Comparison of ENCODE assay signal across 22 cellular contexts in the genomic region with DNA sequence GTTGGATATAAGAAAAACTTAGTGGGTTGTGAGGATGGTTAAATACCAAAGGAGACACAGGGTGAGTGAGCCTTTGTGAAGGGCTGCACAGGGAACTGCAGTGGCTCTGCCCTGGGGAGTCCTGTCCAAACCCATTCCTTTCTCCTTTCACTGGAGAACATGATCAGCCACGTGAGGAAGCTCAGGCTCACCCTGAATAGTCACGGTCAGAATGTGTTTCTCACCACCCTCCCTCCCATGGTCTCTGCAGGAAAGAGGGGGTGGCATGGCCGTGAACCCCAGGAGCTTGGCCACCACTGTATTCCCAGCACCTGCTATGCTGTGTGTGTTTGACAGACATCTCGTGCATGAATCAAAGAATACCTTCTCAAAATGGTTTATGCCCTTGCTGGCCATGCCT.
DNase-seq lines count a peak whose midpoint lies in the region; ATAC-seq, FAIRE-seq and TF ChIP-seq lines count a peak whose summit lies in the region.
"Had no signal": no experiment of that assay in that cellular context is flagged by ENCODE, and none has a peak within 500 bp of the region (broad histone marks: within the 10 kb centered on the region; RNA-seq: fewer than 3 reads in every experiment).

No MANE protein-coding gene starts in this region.

- H3K4me1 Mint-ChIP-seq in activated B cell treated with CpG ODN at 0.5 μM for 24 hours = peaks cover 36% of the 10 kb centered on the region
- H3K4me1 Mint-ChIP-seq in activated CD4-positive, alpha-beta memory T cell treated with anti-CD3 and anti-CD28 coated beads, Interleukin-2, amount 10 ng/mL, durations not matched to agents 7 days and 5 days = peaks cover 27% of the 10 kb centered on the region

- H3K4me3 ChIP-seq in HepG2 (replicated peaks in 1 of 3; ENCODE audit: insufficient read depth in 1 of 3, low read depth in 2 of 3, low read length in 3 of 3) (no peak overlapping the region), right lobe of liver (no peak overlapping the region), IMR-90 (ENCODE audit: insufficient read depth, low read depth, low read length) (no peak overlapping the region), esophagus muscularis mucosa (no peak overlapping the region)
- H3K4me3 ChIP-seq: BLaER1, SJSA1 had no signal

- H2BK120ac ChIP-seq in IMR-90 (ENCODE audit: low read depth, low read length) = no peak overlapping the region

- peaks cover 12% of the 10 kb centered on the region for H3K4me1 ChIP-seq in HepG2 (ENCODE audit: insufficient read depth, low read length)
- H3K4me1 ChIP-seq in right lobe of liver = peaks cover 0 to 30% (median 1%) of the 10 kb centered on the region in 4 donors
- peaks cover 3% of the 10 kb centered on the region; the same call in 1 of the 2 replicates for H3K4me1 ChIP-seq in IMR-90 (ENCODE audit: control insufficient read depth, insufficient read depth, low read length)
- peaks cover 0 to 9% (median 3%) of the 10 kb centered on the region in 4 donors for H3K4me1 ChIP-seq in esophagus muscularis mucosa
- H3K4me1 ChIP-seq: SJSA1 had no signal

- H3K36me3 Mint-ChIP-seq in activated B cell treated with CpG ODN at 0.5 μM for 24 hours (ENCODE audit: low read depth) = no peaks in the 10 kb centered on the region
- no peaks in the 10 kb centered on the region for H3K36me3 Mint-ChIP-seq in activated CD4-positive, alpha-beta memory T cell treated with anti-CD3 and anti-CD28 coated beads, Interleukin-2, amount 10 ng/mL, durations not matched to agents 7 days and 5 days (ENCODE audit: low read depth)

- H3K9me1 ChIP-seq in IMR-90 (ENCODE audit: insufficient read depth, low read length) = no peaks in the 10 kb centered on the region

- H3K27ac Mint-ChIP-seq in activated B cell treated with CpG ODN at 0.5 μM for 24 hours = peak overlapping the region; percentile 16
- H3K27ac Mint-ChIP-seq in activated CD4-positive, alpha-beta memory T cell treated with anti-CD3 and anti-CD28 coated beads, Interleukin-2, amount 10 ng/mL, durations not matched to agents 7 days and 5 days = no peak overlapping the region
- H3K27ac Mint-ChIP-seq: CD4-positive, alpha-beta T cell had no signal

- no peak overlapping the region for H2AK5ac ChIP-seq in IMR-90 (ENCODE audit: low read depth, low read length)

- H3K36me3 ChIP-seq in HepG2 (replicated peaks in 1 of 2; ENCODE audit: control insufficient read depth in 1 of 2, insufficient read depth in 2 of 2, low read length in 2 of 2) (no peaks in the 10 kb centered on the region), right lobe of liver (no peaks in the 10 kb centered on the region), IMR-90 (ENCODE audit: control insufficient read depth, insufficient read depth, low read length) (no peaks in the 10 kb centered on the region), esophagus muscularis mucosa (no peaks in the 10 kb centered on the region)
- H3K36me3 ChIP-seq: BLaER1, SJSA1 had no signal

- H3K4ac ChIP-seq in IMR-90 (ENCODE audit: low read depth, low read length) = no peak overlapping the region

- peak overlapping the region; percentile 61 for H2AK9ac ChIP-seq in IMR-90 (replicated peaks; ENCODE audit: low read depth, low read length, poor library complexity)

- CTCF ChIA-PET in HepG2 (lab: Yijun Ruan, JAX; ENCODE audit: low intra/inter-chr PET ratio, low total read pairs) (no interaction called here), IMR-90 (lab: Yijun Ruan, JAX) (no interaction called here), activated B cell treated with CpG ODN at 0.5 μM for 24 hours (lab: Charles Lee) (no interaction called here)
- CTCF ChIA-PET in activated CD4-positive, alpha-beta memory T cell treated with anti-CD3 and anti-CD28 coated beads, Interleukin-2, amount 10 ng/mL, durations not matched to agents 7 days and 5 days (lab: Charles Lee) = no interaction called here

- H4K5ac ChIP-seq in IMR-90 (ENCODE audit: low read depth, low read length) = no peak overlapping the region

- in situ Hi-C loops in HepG2 (cut with HindIII; ENCODE audit: extremely low pct_ligation_motif_present, low pct_unique_long_range_greater_than_20kb) = no loop called here
- in situ Hi-C loops in IMR-90 (cut with MboI; ENCODE audit: low sequenced_read_pairs) = no loop called here

- dilution Hi-C loops in IMR-90 (cut with HindIII; ENCODE audit: low sequenced_read_pairs, unreplicated experiment) = no loop called here

- BruUV-seq in HepG2 (replicated peaks; lab: Mats Ljungman, UMichigan) (no TSS peak), IMR-90 (replicated peaks; lab: Mats Ljungman, UMichigan) (no TSS peak)

- no peak overlapping the region for H4K8ac ChIP-seq in IMR-90 (ENCODE audit: low read depth in 2 of 2, low read length in 2 of 2)

- H3K9me3 ChIP-seq in HepG2 (ENCODE audit: low read length) = no peaks in the 10 kb centered on the region
- H3K9me3 ChIP-seq in right lobe of liver = no peaks in the 10 kb centered on the region
- H3K9me3 ChIP-seq in IMR-90 (ENCODE audit: control insufficient read depth, insufficient read depth, low read length) = no peaks in the 10 kb centered on the region
- H3K9me3 ChIP-seq in esophagus muscularis mucosa = no peaks in the 10 kb centered on the region
- H3K9me3 ChIP-seq: BLaER1, Caco-2, SJSA1 had no signal

- peaks cover 1% of the 10 kb centered on the region for H3K27me3 Mint-ChIP-seq in activated B cell treated with CpG ODN at 0.5 μM for 24 hours
- H3K27me3 Mint-ChIP-seq in activated CD4-positive, alpha-beta memory T cell treated with anti-CD3 and anti-CD28 coated beads, Interleukin-2, amount 10 ng/mL, durations not matched to agents 7 days and 5 days = peaks cover 2% of the 10 kb centered on the region

- no peak overlapping the region for H2AFZ ChIP-seq in HepG2 (ENCODE audit: low read length)
- peak overlapping the region; percentile 39 for H2AFZ ChIP-seq in IMR-90 (replicated peaks; ENCODE audit: low read length, poor library complexity)

- H4K20me1 ChIP-seq in HepG2 (ENCODE audit: insufficient read depth, low read length) = no peaks in the 10 kb centered on the region
- H4K20me1 ChIP-seq in IMR-90 (ENCODE audit: insufficient read depth, low read length) = no peaks in the 10 kb centered on the region
- H4K20me1 ChIP-seq: BLaER1 had no signal

- FAIRE-seq in HepG2 (lab: Jason Lieb, UNC) = no peak
- FAIRE-seq: RCC 7860 had no signal

- ATAC-seq in HepG2 (peak; percentile 16), right lobe of liver (no peak), IMR-90 (ENCODE audit: low read depth) (no peak), activated B cell treated with CpG ODN at 0.5 μM for 24 hours (ENCODE audit: low read depth) (no peak)

- no peak overlapping the region for H3K56ac ChIP-seq in IMR-90 (ENCODE audit: extremely low read depth, insufficient read depth, low read length)

- intact Hi-C loops in HepG2 (cut with micrococcal nuclease; ENCODE audit: unreplicated experiment) (no loop called here), right lobe of liver (cut with DNase I) (no loop called here), IMR-90 (cut with micrococcal nuclease) (no loop called here), activated B cell treated with CpG ODN at 0.5 μM for 24 hours (cut with micrococcal nuclease) (loop anchor here (2.0 kb wide), 1 partner anchor 104 kb away; a partner anchor contains a TSS), esophagus muscularis mucosa (cut with DNase I) (no loop called here)

- no peak overlapping the region for H3K4me3 Mint-ChIP-seq in activated B cell treated with CpG ODN at 0.5 μM for 24 hours
- H3K4me3 Mint-ChIP-seq in activated CD4-positive, alpha-beta memory T cell treated with anti-CD3 and anti-CD28 coated beads, Interleukin-2, amount 10 ng/mL, durations not matched to agents 7 days and 5 days = no peak overlapping the region
- H3K4me3 Mint-ChIP-seq: CD4-positive, alpha-beta T cell had no signal

- 44% methylated on average over 4 of the region's 4 CpGs for whole genome bisulfite sequencing in HepG2 (ENCODE audit: low lambda C conversion rate)
- WGBS in right lobe of liver (ENCODE audit: insufficient coverage, low coverage, low lambda C conversion rate, missing lambda C conversion rate) = no CpG with 5 or more reads among the region's 4 CpGs
- WGBS in IMR-90 (ENCODE audit: extremely low coverage in 2 of 2, insufficient read length in 1 of 2), 2 experiments = no CpG with 5 or more reads among the region's 4 CpGs
- 52% methylated on average over 3 of the region's 4 CpGs for WGBS in esophagus muscularis mucosa

- no peak overlapping the region for H3K4me2 ChIP-seq in HepG2 (ENCODE audit: low read depth, low read length)
- no peak overlapping the region for H3K4me2 ChIP-seq in IMR-90 (ENCODE audit: low read depth, low read length)
- H3K4me2 ChIP-seq: BLaER1 had no signal

- no peak overlapping the region for H4K91ac ChIP-seq in IMR-90 (ENCODE audit: insufficient read depth, low read depth, low read length)

- no peak overlapping the region for H3K23ac ChIP-seq in IMR-90 (ENCODE audit: low read depth, low read length)

- H3K18ac ChIP-seq in IMR-90 (ENCODE audit: low read depth, low read length) = no peak overlapping the region

- TF ChIP-seq RAD21 in HepG2 (CRISPR knock-in tag; IDR thresholded peaks at IDR 0.05) = no peak
- TF ChIP-seq RAD21 in IMR-90 (IDR thresholded peaks at IDR 0.05; ENCODE audit: low read length) = no peak

- DNase-seq in HepG2 (ENCODE audit: low spot score) = no peak
- DNase-seq in right lobe of liver = no peak
- no peak for DNase-seq in IMR-90
- no peak for DNase-seq in activated B cell treated with CpG ODN at 0.5 μM for 24 hours
- peak; percentile 55 for DNase-seq in esophagus muscularis mucosa (ENCODE audit: extremely low spot score)
- DNase-seq in activated CD4-positive, alpha-beta memory T cell treated with anti-CD3 and anti-CD28 coated beads, Interleukin-2, amount 10 ng/mL, durations not matched to agents 7 days and 5 days = no peak
- DNase-seq in hypothalamus (lab: John Stamatoyannopoulos, UW) = no peak
- DNase-seq in NOMO-1 treated with DMSO at 0.1 percent for 48 hours (lab: John Stamatoyannopoulos, UW; ENCODE audit: unreplicated experiment) = no peak
- DNase-seq: ACHN; Caco-2; CD4-positive, alpha-beta T cell; DMS 273 treated with DMSO at 0.1 percent for 48 hours; H7; NCI-H1092 treated with DMSO at 0.1 percent for 48 hours; NCI-H1436 treated with DMSO at 0.1 percent for 48 hours; NCI-H1930; NCI-H510A; NCI-H748 treated with DMSO at 0.1 percent for 48 hours; SW 1271 had no signal

- no peak overlapping the region for H3K14ac ChIP-seq in IMR-90 (replicated peaks; ENCODE audit: low read depth, low read length)

- H3K27me3 ChIP-seq in HepG2 (ENCODE audit: control insufficient read depth in 1 of 2, insufficient read depth in 2 of 2, low read length in 2 of 2) = no peaks in the 10 kb centered on the region
- H3K27me3 ChIP-seq in right lobe of liver = no peaks in the 10 kb centered on the region
- no peaks in the 10 kb centered on the region for H3K27me3 ChIP-seq in IMR-90 (ENCODE audit: control insufficient read depth, insufficient read depth, low read length)
- H3K27me3 ChIP-seq in esophagus muscularis mucosa = peaks cover 0 to 27% (median 0%) of the 10 kb centered on the region in 4 donors
- H3K27me3 ChIP-seq: BLaER1, SJSA1 had no signal

- no peaks in the 10 kb centered on the region for H3K9me3 Mint-ChIP-seq in activated B cell treated with CpG ODN at 0.5 μM for 24 hours
- no peaks in the 10 kb centered on the region for H3K9me3 Mint-ChIP-seq in activated CD4-positive, alpha-beta memory T cell treated with anti-CD3 and anti-CD28 coated beads, Interleukin-2, amount 10 ng/mL, durations not matched to agents 7 days and 5 days
- H3K9me3 Mint-ChIP-seq: CD4-positive, alpha-beta T cell had no signal

- no peak overlapping the region for H2BK15ac ChIP-seq in IMR-90 (ENCODE audit: low read depth, low read length)

- H2BK5ac ChIP-seq in IMR-90 (ENCODE audit: low read depth, low read length, poor library complexity, severe bottlenecking) = no peak overlapping the region

- TF ChIP-seq POLR2A in HepG2 (IDR thresholded peaks at IDR 0.05; ENCODE audit: insufficient read depth in 1 of 2, low read depth in 2 of 2, low read length in 2 of 2) (no peak), right lobe of liver (IDR thresholded peaks at IDR 0.05) (no peak), IMR-90 (IDR thresholded peaks at IDR 0.05; ENCODE audit: low read depth, low read length) (no peak), esophagus muscularis mucosa (IDR thresholded peaks at IDR 0.05; ENCODE audit: low read depth) (no peak)

- POLR2A ChIA-PET in HepG2 (lab: Yijun Ruan, JAX) = no interaction called here
- POLR2A ChIA-PET in IMR-90 (lab: Charles Lee; ENCODE audit: unreplicated experiment) = no interaction called here
- POLR2A ChIA-PET in activated B cell treated with CpG ODN at 0.5 μM for 24 hours (lab: Charles Lee) = interaction anchor here (0.6 to 2.3 kb wide), 2 partner anchors 237 to 766 kb away, joined by 3 to 5 read pairs; no protein-coding TSS in a partner anchor
- POLR2A ChIA-PET in activated CD4-positive, alpha-beta memory T cell treated with anti-CD3 and anti-CD28 coated beads, Interleukin-2, amount 10 ng/mL, durations not matched to agents 7 days and 5 days (lab: Charles Lee) = no interaction called here

- H3K9ac ChIP-seq in HepG2 (ENCODE audit: insufficient read depth, low read depth, low read length) (no peak overlapping the region), IMR-90 (ENCODE audit: low read depth, low read length) (no peak overlapping the region)
- H3K9ac ChIP-seq: BLaER1 had no signal

- no peak overlapping the region for H3K27ac ChIP-seq in HepG2 (ENCODE audit: extremely low read length, insufficient read depth, low read length)
- H3K27ac ChIP-seq in right lobe of liver = no peak overlapping the region
- H3K27ac ChIP-seq in IMR-90 (ENCODE audit: insufficient read depth, low read length) = no peak overlapping the region
- no peak overlapping the region for H3K27ac ChIP-seq in esophagus muscularis mucosa (replicated peaks in 1 of 4)
- H3K27ac ChIP-seq: BLaER1, SJSA1 had no signal

- TF ChIP-seq CTCF in HepG2 (CRISPR knock-in tag; IDR thresholded peaks at IDR 0.05) = no peak
- TF ChIP-seq CTCF in right lobe of liver (IDR thresholded peaks at IDR 0.05) = no peak
- no peak for TF ChIP-seq CTCF in IMR-90 (conservative IDR thresholded peaks at IDR 0.05; ENCODE audit: low read depth, low read length)
- no peak for TF ChIP-seq CTCF in activated B cell treated with CpG ODN at 0.5 μM for 24 hours (IDR thresholded peaks at IDR 0.05)
- TF ChIP-seq CTCF in esophagus muscularis mucosa (IDR thresholded peaks at IDR 0.05) = no peak

- TF ChIP-seq EP300 in HepG2 (IDR thresholded peaks at IDR 0.05; ENCODE audit: low read depth in 2 of 2, low read length in 2 of 2) (no peak), HepG2 (CRISPR knock-in tag; IDR thresholded peaks at IDR 0.05; ENCODE audit: borderline replicate concordance) (no peak), esophagus muscularis mucosa (IDR thresholded peaks at IDR 0.05) (no peak)

- no peaks in the 10 kb centered on the region for H3K79me2 ChIP-seq in HepG2 (ENCODE audit: insufficient read depth, low read length)

- H2BK20ac ChIP-seq in IMR-90 (ENCODE audit: low read depth, low read length) = no peak overlapping the region

- no peaks in the 10 kb centered on the region for H3K79me1 ChIP-seq in IMR-90 (ENCODE audit: low read depth in 1 of 2, low read length in 2 of 2)
